Comparison of ENCODE assay signal across 19 cellular contexts in the genomic region with DNA sequence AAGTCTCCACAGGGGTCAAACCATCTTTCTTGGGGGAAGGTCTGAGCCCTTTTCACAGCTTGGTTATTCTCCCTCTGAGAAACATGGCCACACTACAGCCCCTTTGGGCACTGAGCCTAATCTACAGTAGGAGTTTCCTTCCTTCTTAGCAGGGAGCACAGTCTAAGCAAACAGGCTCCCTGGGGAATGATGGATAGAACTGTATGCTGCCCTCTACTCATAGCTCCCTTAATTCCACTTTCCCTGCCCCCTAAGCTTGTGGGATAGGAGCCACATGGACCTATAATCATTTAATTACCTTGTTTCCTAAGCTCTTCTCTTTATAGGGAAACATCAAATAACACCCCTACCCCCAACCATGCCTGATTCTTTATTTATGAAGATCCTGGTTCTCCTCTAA.
DNase-seq lines count a peak whose midpoint lies in the region; TF ChIP-seq lines count a peak whose summit lies in the region.
"Had no signal": no experiment of that assay in that cellular context is flagged by ENCODE, and none has a peak within 500 bp of the region (broad histone marks: within the 10 kb centered on the region; RNA-seq: fewer than 3 reads in every experiment).

No MANE protein-coding gene starts in this region.

- H3K27ac ChIP-seq in HEK293 (ENCODE audit: extremely low read depth, low read depth, low read length) = no peak overlapping the region
- no peak overlapping the region for H3K27ac ChIP-seq in spleen
- H3K27ac ChIP-seq: BLaER1 treated with 17β-estradiol and CSF1 and Interleukin-3, amounts not matched to agents 10 nM and 100 nM had no signal

- POLR2A ChIA-PET in HEK293 (lab: Yijun Ruan, JAX) = interaction anchor here (0.5 kb wide), 1 partner anchor 973 kb away, joined by 4 read pairs; no protein-coding TSS in a partner anchor

- H3K4me3 ChIP-seq in HEK293 (ENCODE audit: low read depth, low read length) (no peak overlapping the region), spleen (no peak overlapping the region)
- H3K4me3 ChIP-seq: BLaER1 treated with 17β-estradiol and CSF1 and Interleukin-3, amounts not matched to agents 10 nM and 100 nM; GM23338 had no signal

- intact Hi-C loops in spleen (cut with DNase I; ENCODE audit: low total_unique reads) = no loop called here

- CTCF ChIA-PET in HEK293 (lab: Yijun Ruan, JAX) = interaction anchor here (1.3 to 2.7 kb wide), 2 partner anchors 18 to 362 kb away, joined by 3 to 14 read pairs; no protein-coding TSS in a partner anchor

- peak; percentile 37 to 62 for DNase-seq in NCI-H524 (lab: John Stamatoyannopoulos, UW)
- no peak for DNase-seq in NCI-H524 treated with DMSO at 0.1 percent for 48 hours (lab: John Stamatoyannopoulos, UW)
- peak; percentile 98 for DNase-seq in NCI-H82 (lab: John Stamatoyannopoulos, UW)
- no peak for DNase-seq in spleen
- DNase-seq in amniotic stem cell (lab: John Stamatoyannopoulos, UW) = no peak
- no peak for DNase-seq in activated CD4-positive, alpha-beta T cell treated with anti-CD3 and anti-CD28 coated beads for 4 hours
- DNase-seq: 8988T; Caco-2; CD4-positive, CD25-positive, alpha-beta regulatory T cell; CD8-positive, alpha-beta memory T cell; DMS153; DMS79; GDM1; HCEC 1CT; HFFc6; IMR-90 had no signal

- H3K4me1 ChIP-seq in HEK293 (ENCODE audit: control insufficient read depth, insufficient read depth, low read length) (no peaks in the 10 kb centered on the region), spleen (no peaks in the 10 kb centered on the region)
- H3K4me1 ChIP-seq: BLaER1 treated with 17β-estradiol and CSF1 and Interleukin-3, amounts not matched to agents 10 nM and 100 nM; Caco-2 had no signal

- peaks cover 0 to 4% (median 0%) of the 10 kb centered on the region in 7 donors for H3K27me3 ChIP-seq in spleen (replicated peaks in 1 of 7)
- H3K27me3 ChIP-seq: BLaER1 treated with 17β-estradiol and CSF1 and Interleukin-3, amounts not matched to agents 10 nM and 100 nM had no signal

- H3K36me3 ChIP-seq in HEK293 (ENCODE audit: control insufficient read depth in 2 of 2, insufficient read depth in 1 of 2, low read length in 2 of 2) (no peaks in the 10 kb centered on the region), spleen (no peaks in the 10 kb centered on the region)
- H3K36me3 ChIP-seq: BLaER1 treated with 17β-estradiol and CSF1 and Interleukin-3, amounts not matched to agents 10 nM and 100 nM had no signal

- TF ChIP-seq POLR2A in spleen (IDR thresholded peaks at IDR 0.05) = no peak

- no peaks in the 10 kb centered on the region for H3K9me3 ChIP-seq in HEK293 (ENCODE audit: control insufficient read depth, insufficient read depth, low read depth, low read length)
- H3K9me3 ChIP-seq in spleen = peaks cover 0 to 22% (median 9%) of the 10 kb centered on the region in 8 donors
- H3K9me3 ChIP-seq: Caco-2 had no signal

- TF ChIP-seq CTCF in HEK293 (tag by site-specific recombination; IDR thresholded peaks at IDR 0.05) = no peak
- TF ChIP-seq CTCF in spleen (IDR thresholded peaks at IDR 0.05 in 8 of 11, conservative IDR thresholded peaks at IDR 0.05 in 3 of 11) = no peak

TF ChIP-seq in HEK293, 187 proteins besides CTCF, POLR2A, EP300 and RAD21:
- TF ChIP-seq ZNF558 (tag by site-specific recombination; IDR thresholded peaks at IDR 0.05) (no peak), ZIC2 (tag by site-specific recombination; IDR thresholded peaks at IDR 0.05) (0 out of 2 replicates have a peak, but pooled peaks have one; percentile 15)

Comparison
In these comparisons a context has a peak if more than half of its experiments do, and no peak if none do; other contexts are left out.
1. DNase-seq: peak in NCI-H524 (2 of 2) and NCI-H82 (single experiment); none in NCI-H524 treated with DMSO at 0.1 percent for 48 hours (single experiment), spleen (single experiment), amniotic stem cell (single experiment) and activated CD4-positive, alpha-beta T cell treated with anti-CD3 and anti-CD28 coated beads for 4 hours (0 of 2).